Comparison of ENCODE assay signal across 21 cellular contexts in the genomic region with DNA sequence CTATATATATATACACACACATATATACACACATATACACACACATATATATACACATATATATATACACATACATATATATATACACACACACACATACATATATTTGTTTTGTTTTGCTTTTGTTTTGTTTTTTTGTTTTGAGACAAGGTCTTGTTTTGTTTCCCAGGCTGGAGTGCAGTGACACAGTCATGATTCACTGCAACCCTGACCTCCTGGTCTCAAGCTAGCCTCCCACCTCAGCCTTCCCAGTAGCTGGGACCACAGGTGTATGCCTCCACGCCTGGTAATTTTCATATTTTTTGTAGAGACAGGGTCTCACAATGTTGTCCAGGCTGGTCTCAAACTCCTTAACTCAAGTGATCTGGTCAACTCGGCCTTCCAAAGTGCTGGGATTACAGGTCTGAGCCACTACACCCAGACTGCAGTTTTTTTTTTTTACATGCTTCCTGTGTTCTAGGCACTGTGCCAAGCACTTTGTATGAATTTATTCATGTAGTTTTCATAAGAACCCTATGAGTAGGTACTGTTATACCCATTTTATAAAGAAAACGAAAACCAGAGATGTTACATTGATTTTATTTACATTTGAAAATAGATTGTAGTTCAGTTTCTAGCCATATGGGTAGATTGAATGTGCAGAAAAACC.
DNase-seq lines count a peak whose midpoint lies in the region; ATAC-seq, FAIRE-seq and TF ChIP-seq lines count a peak whose summit lies in the region.
"Had no signal": no experiment of that assay in that cellular context is flagged by ENCODE, and none has a peak within 500 bp of the region (broad histone marks: within the 10 kb centered on the region; RNA-seq: fewer than 3 reads in every experiment).

No MANE protein-coding gene starts in this region.

- peak; percentile 65 for FAIRE-seq in H54 (lab: Jason Lieb, UNC)

- H3K4me1 Mint-ChIP-seq in activated T-cell treated with anti-CD3 and anti-CD28 coated beads, Interleukin-2, amount 50 U/mL, for 4 hours (ENCODE audit: low read depth), result no peaks in the 10 kb centered on the region
- H3K4me1 Mint-ChIP-seq: activated naive CD8-positive, alpha-beta T cell treated with anti-CD3 and anti-CD28 coated beads, Interleukin-2, amount 10 ng/mL, durations not matched to agents 7 days and 5 days had no signal

- no peak for ATAC-seq in activated T-cell treated with anti-CD3 and anti-CD28 coated beads, Interleukin-2, amount 50 U/mL, for 4 hours
- ATAC-seq: body of pancreas; CD8-positive, alpha-beta T cell; gastroesophageal sphincter; right lobe of liver; upper lobe of right lung had no signal

- H3K4me3 Mint-ChIP-seq in activated T-cell treated with anti-CD3 and anti-CD28 coated beads, Interleukin-2, amount 50 U/mL, for 4 hours, result no peak overlapping the region
- H3K4me3 Mint-ChIP-seq: activated naive CD8-positive, alpha-beta T cell treated with anti-CD3 and anti-CD28 coated beads, Interleukin-2, amount 10 ng/mL, durations not matched to agents 7 days and 5 days; activated T-helper 1 cell treated with anti-CD3 and anti-CD28 coated beads, Interleukin-12 subunit alpha, Interleukin-12 subunit beta, Interleukin-2, Interleukin-4 antibody, amounts not matched to agents 30 ng/mL and 10 ng/mL and 1 ng/mL, durations not matched to agents 14 hours and 24 hours and 36 hours; CD8-positive, alpha-beta T cell had no signal

- H3K27me3 Mint-ChIP-seq in activated T-cell treated with anti-CD3 and anti-CD28 coated beads, Interleukin-2, amount 50 U/mL, for 4 hours (ENCODE audit: low read depth), result no peaks in the 10 kb centered on the region
- H3K27me3 Mint-ChIP-seq: activated naive CD8-positive, alpha-beta T cell treated with anti-CD3 and anti-CD28 coated beads, Interleukin-2, amount 10 ng/mL, durations not matched to agents 7 days and 5 days had no signal

- DNase-seq in Daoy (ENCODE audit: low read depth) (peak; percentile 15), H54 (ENCODE audit: insufficient read length, low spot score) (no peak), amniotic epithelial cell (ENCODE audit: low read depth) (peak; percentile 52), glomerular endothelial cell (ENCODE audit: extremely low read depth, low read depth, low spot score) (peak; percentile 74), NCI-H1436 treated with DMSO at 0.1 percent for 48 hours (lab: John Stamatoyannopoulos, UW) (no peak), globus pallidus (ENCODE audit: low spot score) (no peak)
- DNase-seq in activated T-cell treated with anti-CD3 and anti-CD28 coated beads, Interleukin-2, amount 50 U/mL, for 4 hours, result no peak
- DNase-seq: activated CD4-positive, alpha-beta T cell treated with anti-CD3 and anti-CD28 coated beads for 1 hour; activated naive CD8-positive, alpha-beta T cell treated with anti-CD3 and anti-CD28 coated beads, Interleukin-2, amount 10 ng/mL, durations not matched to agents 7 days and 5 days; body of pancreas; CD8-positive, alpha-beta T cell; cortex of kidney; DMS79 treated with DMSO at 0.1 percent for 48 hours; mesenchymal stem cell; NCI-H1694 treated with DMSO at 0.1 percent for 48 hours; NCI-H526 treated with DMSO at 0.1 percent for 48 hours; right lobe of liver; SHP77 treated with DMSO at 0.1 percent for 48 hours; upper lobe of right lung had no signal

- H3K9me3 Mint-ChIP-seq in activated T-cell treated with anti-CD3 and anti-CD28 coated beads, Interleukin-2, amount 50 U/mL, for 4 hours, result no peaks in the 10 kb centered on the region
- H3K9me3 Mint-ChIP-seq: activated naive CD8-positive, alpha-beta T cell treated with anti-CD3 and anti-CD28 coated beads, Interleukin-2, amount 10 ng/mL, durations not matched to agents 7 days and 5 days; activated T-helper 1 cell treated with anti-CD3 and anti-CD28 coated beads, Interleukin-12 subunit alpha, Interleukin-12 subunit beta, Interleukin-2, Interleukin-4 antibody, amounts not matched to agents 30 ng/mL and 10 ng/mL and 1 ng/mL, durations not matched to agents 14 hours and 24 hours and 36 hours; CD8-positive, alpha-beta T cell had no signal

- TF ChIP-seq POLR2A in H54 (IDR thresholded peaks at IDR 0.05; ENCODE audit: low read depth, low read length), result no peak

- H3K36me3 Mint-ChIP-seq in activated T-cell treated with anti-CD3 and anti-CD28 coated beads, Interleukin-2, amount 50 U/mL, for 4 hours (ENCODE audit: insufficient read depth), result peaks cover 6% of the 10 kb centered on the region
- H3K36me3 Mint-ChIP-seq: activated naive CD8-positive, alpha-beta T cell treated with anti-CD3 and anti-CD28 coated beads, Interleukin-2, amount 10 ng/mL, durations not matched to agents 7 days and 5 days; CD8-positive, alpha-beta T cell had no signal

Comparison
In these comparisons a context has a peak if more than half of its experiments do, and no peak if none do; other contexts are left out.
1. DNase-seq: peak in Daoy (single experiment), amniotic epithelial cell (single experiment) and glomerular endothelial cell (single experiment); none in H54 (single experiment), activated T-cell treated with anti-CD3 and anti-CD28 coated beads, Interleukin-2, amount 50 U/mL, for 4 hours (single experiment), NCI-H1436 treated with DMSO at 0.1 percent for 48 hours (single experiment) and globus pallidus (single experiment).